20 cellular contexts compared by ENCODE assay signal in genomic region chr16:15631730-15632409, GRCh38.
"Had no signal": no experiment of that assay in that cellular context is flagged by ENCODE, and none has a peak within 500 bp of the region (broad histone marks: within the 10 kb centered on the region; RNA-seq: fewer than 3 reads in every experiment).

No MANE protein-coding gene starts in this region.

- H3K27me3 ChIP-seq: brain microvascular endothelial cell, gastroesophageal sphincter, hepatocyte, ovary, sigmoid colon, suprapubic skin, upper lobe of right lung had no signal

- H3K4me1 Mint-ChIP-seq: neural crest cell, WTC11 had no signal

- H3K27ac ChIP-seq: brain microvascular endothelial cell, epithelial cell of prostate, gastroesophageal sphincter, hepatocyte, left ventricle myocardium inferior, ovary, sigmoid colon, suprapubic skin, upper lobe of right lung had no signal

- H3K36me3 ChIP-seq: ovary had no signal

- H3K4me2 ChIP-seq: hepatocyte had no signal

- H2AFZ ChIP-seq: hepatocyte had no signal

- H3K27me3 Mint-ChIP-seq: dendritic cell treated with granulocyte-macrophage colony-stimulating factor and Interleukin-4, amounts not matched to agents 40 ng/mL and 50 ng/mL, for 4 days; effector memory CD8-positive, alpha-beta T cell had no signal

- DNase-seq: activated CD4-positive, alpha-beta T cell treated with anti-CD3 and anti-CD28 coated beads, Interleukin-2, amount 50 U/mL, for 1 hour; activated naive CD4-positive, alpha-beta T cell treated with Interleukin-2 at 50 U/mL for 16 hours; activated T-cell treated with anti-CD3 and anti-CD28 coated beads, Interleukin-2, amount 50 U/mL, for 4 hours; brain microvascular endothelial cell; effector memory CD8-positive, alpha-beta T cell; kidney; left ventricle myocardium inferior; mesenchymal stem cell; ovary; sigmoid colon; stimulated activated CD4-positive, alpha-beta T cell treated with anti-CD3 and anti-CD28 coated beads, Interleukin-2, amount 100 ng/mL, for 24 hours; stimulated activated naive CD8-positive, alpha-beta T cell treated with anti-CD3 and anti-CD28 coated beads, Interleukin-15, Interleukin-2, amounts not matched to agents 100 U/mL and 50 U/mL, for 24 hours; upper lobe of right lung had no signal

- ATAC-seq: activated T-cell treated with anti-CD3 and anti-CD28 coated beads, Interleukin-2, amount 50 U/mL, for 4 hours; effector memory CD8-positive, alpha-beta T cell; gastroesophageal sphincter; stimulated activated naive CD8-positive, alpha-beta T cell treated with anti-CD3 and anti-CD28 coated beads, Interleukin-15, Interleukin-2, amounts not matched to agents 100 U/mL and 50 U/mL, for 24 hours; upper lobe of right lung; WTC11 had no signal

- H3K4me1 ChIP-seq: gastroesophageal sphincter, sigmoid colon, suprapubic skin, upper lobe of right lung had no signal

- H3K4me3 Mint-ChIP-seq: activated T-cell treated with anti-CD3 and anti-CD28 coated beads, Interleukin-2, amount 50 U/mL, for 4 hours; dendritic cell treated with granulocyte-macrophage colony-stimulating factor and Interleukin-4, amounts not matched to agents 40 ng/mL and 50 ng/mL, for 4 days; effector memory CD8-positive, alpha-beta T cell; neural crest cell; WTC11 had no signal

- H3K4me3 ChIP-seq: gastroesophageal sphincter, hepatocyte, left ventricle myocardium inferior, ovary, sigmoid colon, suprapubic skin, upper lobe of right lung had no signal

- H3K9me3 ChIP-seq: gastroesophageal sphincter, left ventricle myocardium inferior, ovary, sigmoid colon, suprapubic skin, upper lobe of right lung had no signal

- H3K9me3 Mint-ChIP-seq: activated T-cell treated with anti-CD3 and anti-CD28 coated beads, Interleukin-2, amount 50 U/mL, for 4 hours; dendritic cell treated with granulocyte-macrophage colony-stimulating factor and Interleukin-4, amounts not matched to agents 40 ng/mL and 50 ng/mL, for 4 days; effector memory CD8-positive, alpha-beta T cell; neural crest cell had no signal

- H3K27ac Mint-ChIP-seq: dendritic cell treated with granulocyte-macrophage colony-stimulating factor and Interleukin-4, amounts not matched to agents 40 ng/mL and 50 ng/mL, for 4 days; WTC11 had no signal
